21 cellular contexts compared by ENCODE assay signal in the genomic region with DNA sequence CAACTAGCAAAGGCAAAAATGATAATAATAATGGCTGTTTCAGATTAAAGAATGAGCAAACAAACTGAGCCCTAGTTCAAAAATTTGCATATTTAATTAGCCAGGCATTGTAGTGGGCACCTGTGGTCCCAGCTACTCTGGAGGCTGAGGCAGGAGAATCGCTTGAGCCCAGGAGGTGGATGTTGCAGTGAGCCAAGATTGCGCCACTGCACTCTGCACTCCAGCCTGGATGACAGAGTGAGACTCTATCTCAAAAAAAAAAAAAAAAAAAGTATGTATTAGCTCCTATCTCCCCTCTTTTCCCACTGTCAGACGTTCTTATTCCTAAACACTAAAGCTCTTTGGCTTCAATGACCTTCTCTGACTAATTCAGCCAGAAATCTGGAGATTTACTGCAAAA. TPM values are rescaled to one million over a fixed set of nuclear protein-coding genes. Genes with fewer than 3 reads are reported as not detected.
DNase-seq lines count a peak whose midpoint lies in the region; ATAC-seq, FAIRE-seq and TF ChIP-seq lines count a peak whose summit lies in the region.
"Had no signal": no experiment of that assay in that cellular context is flagged by ENCODE, and none has a peak within 500 bp of the region (broad histone marks: within the 10 kb centered on the region; RNA-seq: fewer than 3 reads in every experiment).

No MANE protein-coding gene starts in this region.

- WGBS in HepG2 (ENCODE audit: low lambda C conversion rate), result 21% methylated on average over 3 of the region's 3 CpGs
- WGBS in right lobe of liver (ENCODE audit: insufficient coverage, low coverage, low lambda C conversion rate, missing lambda C conversion rate), result 39% methylated on average over 2 of the region's 3 CpGs
- WGBS in esophagus muscularis mucosa, result 84% methylated on average over 3 of the region's 3 CpGs

- H2AFZ ChIP-seq in HepG2 (ENCODE audit: low read length), result no peak overlapping the region
- H2AFZ ChIP-seq: GM23248 had no signal

- no peaks in the 10 kb centered on the region for H3K27me3 Mint-ChIP-seq in nephron (ENCODE audit: low read depth)
- H3K27me3 Mint-ChIP-seq in activated naive CD8-positive, alpha-beta T cell treated with anti-CD3 and anti-CD28 coated beads, Interleukin-2, amount 50 U/mL, for 24 hours, result no peaks in the 10 kb centered on the region

- H3K4me2 ChIP-seq in HepG2 (ENCODE audit: low read depth, low read length), result no peak overlapping the region
- H3K4me2 ChIP-seq: BLaER1 treated with 17β-estradiol and CSF1 and Interleukin-3, amounts not matched to agents 10 nM and 100 nM; SK-N-SH had no signal

- no peak overlapping the region for H3K4me3 Mint-ChIP-seq in nephron
- no peak overlapping the region for H3K4me3 Mint-ChIP-seq in activated naive CD8-positive, alpha-beta T cell treated with anti-CD3 and anti-CD28 coated beads, Interleukin-2, amount 50 U/mL, for 24 hours
- H3K4me3 Mint-ChIP-seq: CD4-positive, alpha-beta memory T cell; H9 had no signal

- intact Hi-C loops in HepG2 (cut with micrococcal nuclease; ENCODE audit: unreplicated experiment), result loop anchor here (5.0 kb wide), 1 partner anchor 1347 kb away; no protein-coding TSS in a partner anchor
- intact Hi-C loops in right lobe of liver (cut with DNase I), result no loop called here
- intact Hi-C loops in esophagus muscularis mucosa (cut with DNase I), result no loop called here

- no peaks in the 10 kb centered on the region; a peak in 1 of 5 replicates for H3K27me3 ChIP-seq in HepG2 (ENCODE audit: control insufficient read depth in 1 of 2, insufficient read depth in 2 of 2, low read length in 2 of 2)
- H3K27me3 ChIP-seq in right lobe of liver, result no peaks in the 10 kb centered on the region
- no peaks in the 10 kb centered on the region for H3K27me3 ChIP-seq in esophagus muscularis mucosa
- H3K27me3 ChIP-seq: BLaER1 treated with 17β-estradiol and CSF1 and Interleukin-3, amounts not matched to agents 10 nM and 100 nM had no signal

- no peak for TF ChIP-seq EP300 in HepG2 (IDR thresholded peaks at IDR 0.05; ENCODE audit: low read depth in 2 of 2, low read length in 2 of 2)
- TF ChIP-seq EP300 in HepG2 (CRISPR knock-in tag; IDR thresholded peaks at IDR 0.05; ENCODE audit: borderline replicate concordance), result no peak
- no peak for TF ChIP-seq EP300 in esophagus muscularis mucosa (IDR thresholded peaks at IDR 0.05)

- H3K27ac ChIP-seq in HepG2 (ENCODE audit: extremely low read length, insufficient read depth, low read length), result no peak overlapping the region
- no peak overlapping the region for H3K27ac ChIP-seq in right lobe of liver
- H3K27ac ChIP-seq in esophagus muscularis mucosa (replicated peaks in 1 of 4), result peak overlapping the region; percentile 38 to 95 (median 64)
- H3K27ac ChIP-seq: BLaER1 treated with 17β-estradiol and CSF1 and Interleukin-3, amounts not matched to agents 10 nM and 100 nM; GM23248; HL-60 had no signal

- no peak for FAIRE-seq in HepG2 (lab: Jason Lieb, UNC)
- FAIRE-seq: G401.6 had no signal

- no peaks in the 10 kb centered on the region for H3K36me3 Mint-ChIP-seq in nephron (ENCODE audit: low read depth)
- no peaks in the 10 kb centered on the region for H3K36me3 Mint-ChIP-seq in activated naive CD8-positive, alpha-beta T cell treated with anti-CD3 and anti-CD28 coated beads, Interleukin-2, amount 50 U/mL, for 24 hours (ENCODE audit: low read depth)

- CTCF ChIA-PET in HepG2 (lab: Yijun Ruan, JAX; ENCODE audit: low intra/inter-chr PET ratio, low total read pairs), result no interaction called here

- peaks cover 44% of the 10 kb centered on the region for H3K4me1 Mint-ChIP-seq in nephron
- peaks cover 15% of the 10 kb centered on the region for H3K4me1 Mint-ChIP-seq in activated naive CD8-positive, alpha-beta T cell treated with anti-CD3 and anti-CD28 coated beads, Interleukin-2, amount 50 U/mL, for 24 hours

- peaks cover 7% of the 10 kb centered on the region for H3K79me2 ChIP-seq in HepG2 (ENCODE audit: insufficient read depth, low read length)

- no TSS peak for BruUV-seq in HepG2 (replicated peaks; lab: Mats Ljungman, UMichigan)

- TF ChIP-seq POLR2A in HepG2 (IDR thresholded peaks at IDR 0.05; ENCODE audit: insufficient read depth in 1 of 2, low read depth in 2 of 2, low read length in 2 of 2) (no peak), right lobe of liver (IDR thresholded peaks at IDR 0.05) (no peak), esophagus muscularis mucosa (IDR thresholded peaks at IDR 0.05; ENCODE audit: low read depth) (no peak)

- no peak for TF ChIP-seq RAD21 in HepG2 (CRISPR knock-in tag; IDR thresholded peaks at IDR 0.05)

- TF ChIP-seq CTCF in HepG2 (CRISPR knock-in tag; IDR thresholded peaks at IDR 0.05) (no peak), right lobe of liver (IDR thresholded peaks at IDR 0.05) (no peak), esophagus muscularis mucosa (IDR thresholded peaks at IDR 0.05) (no peak), nephron (IDR thresholded peaks at IDR 0.05; ENCODE audit: unreplicated experiment in 3 of 3) (no peak)

- ATAC-seq in HepG2 (no peak), right lobe of liver (no peak), GM21619 (IDR thresholded peaks at IDR 0.05; ENCODE audit: unreplicated experiment) (no peak)
- ATAC-seq in activated naive CD8-positive, alpha-beta T cell treated with anti-CD3 and anti-CD28 coated beads, Interleukin-2, amount 50 U/mL, for 24 hours, result no peak

- H4K20me1 ChIP-seq in HepG2 (ENCODE audit: insufficient read depth, low read length), result no peaks in the 10 kb centered on the region
- H4K20me1 ChIP-seq: BLaER1 treated with 17β-estradiol and CSF1 and Interleukin-3, amounts not matched to agents 10 nM and 100 nM had no signal

- H3K4me1 ChIP-seq in HepG2 (ENCODE audit: insufficient read depth, low read length), result peaks cover 16% of the 10 kb centered on the region
- peaks cover 0 to 4% (median 0%) of the 10 kb centered on the region in 4 donors for H3K4me1 ChIP-seq in right lobe of liver
- H3K4me1 ChIP-seq in esophagus muscularis mucosa, result peaks cover 10 to 60% (median 49%) of the 10 kb centered on the region in 4 donors

- H3K4me3 ChIP-seq in HepG2 (replicated peaks in 1 of 3; ENCODE audit: insufficient read depth in 1 of 3, low read depth in 2 of 3, low read length in 3 of 3), result no peak overlapping the region
- H3K4me3 ChIP-seq in right lobe of liver, result no peak overlapping the region
- no peak overlapping the region for H3K4me3 ChIP-seq in esophagus muscularis mucosa
- H3K4me3 ChIP-seq: BLaER1 treated with 17β-estradiol and CSF1 and Interleukin-3, amounts not matched to agents 10 nM and 100 nM; GM23248 had no signal

- in situ Hi-C loops in HepG2 (cut with HindIII; ENCODE audit: extremely low pct_ligation_motif_present, low pct_unique_long_range_greater_than_20kb), result no loop called here

- H3K36me3 ChIP-seq in HepG2 (replicated peaks in 1 of 2; ENCODE audit: control insufficient read depth in 1 of 2, insufficient read depth in 2 of 2, low read length in 2 of 2) (no peaks in the 10 kb centered on the region), right lobe of liver (no peaks in the 10 kb centered on the region), esophagus muscularis mucosa (no peaks in the 10 kb centered on the region)
- H3K36me3 ChIP-seq: BLaER1 treated with 17β-estradiol and CSF1 and Interleukin-3, amounts not matched to agents 10 nM and 100 nM had no signal

- no peaks in the 10 kb centered on the region for H3K9me3 ChIP-seq in HepG2 (ENCODE audit: low read length)
- H3K9me3 ChIP-seq in right lobe of liver, result no peaks in the 10 kb centered on the region
- H3K9me3 ChIP-seq in esophagus muscularis mucosa, result no peaks in the 10 kb centered on the region
- H3K9me3 ChIP-seq: BLaER1 treated with 17β-estradiol and CSF1 and Interleukin-3, amounts not matched to agents 10 nM and 100 nM; SK-N-SH had no signal

- POLR2A ChIA-PET in HepG2 (lab: Yijun Ruan, JAX), result no interaction called here

- peak overlapping the region; percentile 13 to 75 (median 63) for H3K27ac Mint-ChIP-seq in nephron
- H3K27ac Mint-ChIP-seq in activated naive CD8-positive, alpha-beta T cell treated with anti-CD3 and anti-CD28 coated beads, Interleukin-2, amount 50 U/mL, for 24 hours, result no peak overlapping the region
- H3K27ac Mint-ChIP-seq: CD4-positive, alpha-beta memory T cell; H9 had no signal

- H3K9ac ChIP-seq in HepG2 (ENCODE audit: insufficient read depth, low read depth, low read length), result no peak overlapping the region
- H3K9ac ChIP-seq: BLaER1 treated with 17β-estradiol and CSF1 and Interleukin-3, amounts not matched to agents 10 nM and 100 nM; GM23248; SK-N-SH had no signal

- no peaks in the 10 kb centered on the region for H3K9me3 Mint-ChIP-seq in nephron
- H3K9me3 Mint-ChIP-seq in activated naive CD8-positive, alpha-beta T cell treated with anti-CD3 and anti-CD28 coated beads, Interleukin-2, amount 50 U/mL, for 24 hours, result no peaks in the 10 kb centered on the region
- H3K9me3 Mint-ChIP-seq: CD4-positive, alpha-beta memory T cell; H9 had no signal

- DNase-seq in HepG2 (ENCODE audit: low spot score), result no peak
- DNase-seq in right lobe of liver, result no peak
- DNase-seq in esophagus muscularis mucosa (ENCODE audit: extremely low spot score), result no peak
- DNase-seq in KG1 (lab: John Stamatoyannopoulos, UW), result no peak
- DNase-seq in DMS79 (lab: John Stamatoyannopoulos, UW), result no peak
- DNase-seq in activated naive CD8-positive, alpha-beta T cell treated with anti-CD3 and anti-CD28 coated beads, Interleukin-2, amount 50 U/mL, for 24 hours, result no peak
- DNase-seq: AML-193; CD4-positive, alpha-beta memory T cell; COR-L47; DMS53; GM23248; H9; NCI-H2029; NCI-H524 treated with DMSO at 0.1 percent for 48 hours; NCI-H774; SK-N-SH had no signal

RNA-seq across cellular contexts. Expression of gene SRBD1, which starts 3.8 kb away (rescaled TPM):
- total RNA-seq in HepG2 (2016; rRNA removed; fragmentation: Illumina TruSeq; extraction: Trizol) (23.9 and 32.8 TPM in 2 replicates), right lobe of liver (10 to 100 TPM in 2 of 6 experiments, 1 to 10 TPM in 4; 7.4 to 14.1 (median 9.4) TPM), esophagus muscularis mucosa (10 to 100 TPM in 3 of 4 donors, 1 to 10 TPM in 1; 9.0 to 22.0 (median 13.0) TPM)
- 158 and 179 TPM in 2 replicates for total RNA-seq in HepG2 (2016; cell fraction: cytosol; rRNA removed; fragmentation: Illumina TruSeq; extraction: Trizol; ENCODE audit: low read depth)
- total RNA-seq in HepG2 (2016; cell fraction: insoluble cytoplasmic fraction; rRNA removed; fragmentation: Illumina TruSeq; extraction: Trizol), result 23.3 and 31.4 TPM in 2 replicates
- total RNA-seq in HepG2 (2016; cell fraction: membrane; rRNA removed; fragmentation: Illumina TruSeq; extraction: Trizol), result 33.1 and 41.7 TPM in 2 replicates
- total RNA-seq in HepG2 (2016; cell fraction: nucleus; rRNA removed; fragmentation: Illumina TruSeq; extraction: Trizol), result 28.9 and 30.3 TPM in 2 replicates
- 2.4 and 3.2 TPM in 2 replicates for polyA plus RNA-seq in HepG2 (2011; rRNA removed)
- polyA plus RNA-seq in HepG2 (2011; cell fraction: cytosol; rRNA removed), result 1.2 and 2.1 TPM in 2 replicates
- 2.0 and 2.2 TPM in 2 replicates for polyA plus RNA-seq in HepG2 (2011; cell fraction: nucleus; rRNA removed)
- 4.9 and 9.3 TPM in 2 replicates for polyA plus RNA-seq in HepG2 (2012)
- 0.74 and 0.81 TPM in 2 replicates for polyA plus RNA-seq in HepG2 (2016; cell fraction: cytosol; fragmentation: Illumina TruSeq; extraction: Trizol; ENCODE audit: low read depth)
- 21.2 and 22.7 TPM in 2 replicates for polyA plus RNA-seq in HepG2 (2016; cell fraction: insoluble cytoplasmic fraction; fragmentation: Illumina TruSeq; extraction: Trizol; ENCODE audit: low read depth)
- 2.0 and 2.8 TPM in 2 replicates for polyA plus RNA-seq in HepG2 (2016; cell fraction: membrane; fragmentation: Illumina TruSeq; extraction: Trizol; ENCODE audit: low read depth)
- polyA plus RNA-seq in HepG2 (2016; cell fraction: nucleus; fragmentation: Illumina TruSeq; extraction: Trizol; ENCODE audit: insufficient read depth, low read depth), result 10.9 and 12.6 TPM in 2 replicates
- polyA minus RNA-seq in HepG2 (2011; rRNA and poly(A)+ RNA removed; ENCODE audit: low replicate concordance), result 12.6 and 17.5 TPM in 2 replicates
- 15.2 and 15.9 TPM in 2 replicates for polyA minus RNA-seq in HepG2 (2011; cell fraction: cytosol; rRNA and poly(A)+ RNA removed)
- polyA minus RNA-seq in HepG2 (2011; cell fraction: nucleus; rRNA and poly(A)+ RNA removed), result 34.7 and 40.3 TPM in 2 replicates

RNA-seq across cellular contexts. Expression of gene PRKCE, which starts 36.6 kb away (rescaled TPM):
- total RNA-seq in HepG2 (2016; rRNA removed; fragmentation: Illumina TruSeq; extraction: Trizol) (3.9 and 4.0 TPM in 2 replicates), right lobe of liver (10 to 100 TPM in 4 of 6 experiments, 1 to 10 TPM in 2; 5.2 to 18.8 (median 11.0) TPM), esophagus muscularis mucosa (10 to 100 TPM; 11.6 to 21.1 (median 13.0) TPM)
- total RNA-seq in HepG2 (2016; cell fraction: cytosol; rRNA removed; fragmentation: Illumina TruSeq; extraction: Trizol; ENCODE audit: low read depth), result 5.8 and 6.3 TPM in 2 replicates
- total RNA-seq in HepG2 (2016; cell fraction: insoluble cytoplasmic fraction; rRNA removed; fragmentation: Illumina TruSeq; extraction: Trizol), result 2.5 and 3.7 TPM in 2 replicates
- total RNA-seq in HepG2 (2016; cell fraction: membrane; rRNA removed; fragmentation: Illumina TruSeq; extraction: Trizol), result 2.8 and 4.3 TPM in 2 replicates
- 9.8 and 10.1 TPM in 2 replicates for total RNA-seq in HepG2 (2016; cell fraction: nucleus; rRNA removed; fragmentation: Illumina TruSeq; extraction: Trizol)
- polyA plus RNA-seq in HepG2 (2011; rRNA removed), result 1.0 and 1.6 TPM in 2 replicates
- polyA plus RNA-seq in HepG2 (2011; cell fraction: cytosol; rRNA removed), result 0.99 and 1.2 TPM in 2 replicates
- polyA plus RNA-seq in HepG2 (2011; cell fraction: nucleus; rRNA removed), result 2.2 and 2.6 TPM in 2 replicates
- polyA plus RNA-seq in HepG2 (2012), result 0.34 and 0.72 TPM in 2 replicates
- 1.2 and 1.6 TPM in 2 replicates for polyA plus RNA-seq in HepG2 (2016; cell fraction: cytosol; fragmentation: Illumina TruSeq; extraction: Trizol; ENCODE audit: low read depth)
- polyA plus RNA-seq in HepG2 (2016; cell fraction: insoluble cytoplasmic fraction; fragmentation: Illumina TruSeq; extraction: Trizol; ENCODE audit: low read depth), result 2.3 and 2.6 TPM in 2 replicates
- 1.1 and 1.8 TPM in 2 replicates for polyA plus RNA-seq in HepG2 (2016; cell fraction: membrane; fragmentation: Illumina TruSeq; extraction: Trizol; ENCODE audit: low read depth)
- polyA plus RNA-seq in HepG2 (2016; cell fraction: nucleus; fragmentation: Illumina TruSeq; extraction: Trizol; ENCODE audit: insufficient read depth, low read depth), result 3.1 and 4.0 TPM in 2 replicates
- 5.2 and 64.1 TPM in 2 replicates for polyA minus RNA-seq in HepG2 (2011; rRNA and poly(A)+ RNA removed; ENCODE audit: low replicate concordance)
- polyA minus RNA-seq in HepG2 (2011; cell fraction: cytosol; rRNA and poly(A)+ RNA removed), result 3.1 and 3.9 TPM in 2 replicates
- 16.6 and 18.0 TPM in 2 replicates for polyA minus RNA-seq in HepG2 (2011; cell fraction: nucleus; rRNA and poly(A)+ RNA removed)

Comparison
In these comparisons a context has a peak if more than half of its experiments do, and no peak if none do; other contexts are left out.
1. H3K27ac ChIP-seq: peak in esophagus muscularis mucosa (4 of 4); none in HepG2 (single experiment) and right lobe of liver (0 of 3).